17 cellular contexts compared by ENCODE assay signal in genomic region chr20:62246872-62247652, GRCh38. TPM values are rescaled to one million over a fixed set of nuclear protein-coding genes. Genes with fewer than 3 reads are reported as not detected.
DNase-seq lines count a peak whose midpoint lies in the region; ATAC-seq and TF ChIP-seq lines count a peak whose summit lies in the region.
"Had no signal": no experiment of that assay in that cellular context is flagged by ENCODE, and none has a peak within 500 bp of the region (broad histone marks: within the 10 kb centered on the region; RNA-seq: fewer than 3 reads in every experiment).

No MANE protein-coding gene starts in this region.

- H3K36me3 ChIP-seq in mucosa of descending colon (ENCODE audit: low read depth) (no peaks in the 10 kb centered on the region), esophagus squamous epithelium (peaks cover 0 to 46% (median 0%) of the 10 kb centered on the region in 3 donors)

- TF ChIP-seq POLR2A in esophagus squamous epithelium (IDR thresholded peaks at IDR 0.05): no peak

- H3K4me1 ChIP-seq in mucosa of descending colon (ENCODE audit: low read depth) (peaks cover 14% of the 10 kb centered on the region), esophagus squamous epithelium (peaks cover 12 to 70% (median 14%) of the 10 kb centered on the region in 3 donors)

- H3K27ac ChIP-seq in temporal lobe (ENCODE audit: low read depth, low read length) (peak overlapping the region; percentile 17), esophagus squamous epithelium (no peak overlapping the region)

- TF ChIP-seq CTCF in mucosa of descending colon (IDR thresholded peaks at IDR 0.05) (no peak), esophagus squamous epithelium (IDR thresholded peaks at IDR 0.05) (no peak)

- intact Hi-C loops in mucosa of descending colon (cut with DNase I, micrococcal nuclease): no loop called here
- intact Hi-C loops in esophagus squamous epithelium (cut with DNase I): no loop called here
- intact Hi-C loops in posterior vena cava (cut with DNase I): no loop called here

- H3K4me3 ChIP-seq in mucosa of descending colon: no peak overlapping the region
- no peak overlapping the region for H3K4me3 ChIP-seq in esophagus squamous epithelium
- H3K4me3 ChIP-seq: dorsolateral prefrontal cortex had no signal

- H3K9me3 ChIP-seq in mucosa of descending colon: no peaks in the 10 kb centered on the region
- no peaks in the 10 kb centered on the region for H3K9me3 ChIP-seq in esophagus squamous epithelium

- DNase-seq in NCI-H2029 treated with DMSO at 0.1 percent for 48 hours (lab: John Stamatoyannopoulos, UW): peak; percentile 29
- peak; percentile 90 for DNase-seq in cerebellum (ENCODE audit: low spot score)
- no peak for DNase-seq in mucosa of descending colon
- DNase-seq in esophagus squamous epithelium (lab: John Stamatoyannopoulos, UW): no peak
- DNase-seq in SK-N-DZ (ENCODE audit: low spot score): no peak
- DNase-seq in posterior vena cava (ENCODE audit: low spot score): no peak
- DNase-seq: activated CD8-positive, alpha-beta memory T cell treated with anti-CD3 and anti-CD28 coated beads, Interleukin-2, amount 50 U/mL, for 4 hours; activated naive CD4-positive, alpha-beta T cell treated with Interleukin-2 at 50 U/mL for 16 hours; HCEC 1CT; kidney glomerular epithelial cell; MV-4-11; T-cell had no signal

- peak; percentile 16 for ATAC-seq in mucosa of descending colon

- WGBS in esophagus squamous epithelium, 2 donors: 62 to 69% methylated on average over 6 to 7 of the region's 22 CpGs

- H3K27me3 ChIP-seq in esophagus squamous epithelium: no peaks in the 10 kb centered on the region
- H3K27me3 ChIP-seq: dorsolateral prefrontal cortex had no signal

RNA-seq across cellular contexts. Expression of gene OSBPL2, which starts 8.7 kb away (rescaled TPM):
- total RNA-seq in cerebellum (40.3 TPM), mucosa of descending colon (100 to 1,000 TPM in 1 of 3 donors, 10 to 100 TPM in 2; 87.0 to 111 (median 91.6) TPM), temporal lobe (32.2 TPM), esophagus squamous epithelium (10 to 100 TPM; 48.4 to 65.1 (median 55.8) TPM), posterior vena cava (10 to 100 TPM; 31.8 to 34.7 TPM)
- polyA plus RNA-seq in SK-N-DZ (2014; cell fraction: cytosol; rRNA removed): 28.1 and 29.7 TPM in 2 replicates
- polyA plus RNA-seq in SK-N-DZ (2014; cell fraction: nucleus; rRNA removed): 48.6 and 51.1 TPM in 2 replicates

RNA-seq across cellular contexts. Expression of gene HRH3, which starts 27.0 kb away (rescaled TPM):
- total RNA-seq in cerebellum: 1.7 TPM
- under 1 TPM in 1 of 3 donors, not detected in 2; 0.09 TPM for total RNA-seq in mucosa of descending colon
- 0.49 TPM for total RNA-seq in temporal lobe
- total RNA-seq in esophagus squamous epithelium: not detected
- polyA plus RNA-seq in SK-N-DZ (2014; cell fraction: cytosol; rRNA removed): 25.7 and 26.4 TPM in 2 replicates
- 47.8 and 48.8 TPM in 2 replicates for polyA plus RNA-seq in SK-N-DZ (2014; cell fraction: nucleus; rRNA removed)
- total RNA-seq in posterior vena cava: not detected
- total RNA-seq: Daoy, pulmonary artery endothelial cell, RPMI7951, T-cell had no signal

RNA-seq across cellular contexts. Expression of gene ADRM1, which starts 55.7 kb away (rescaled TPM):
- total RNA-seq in cerebellum: 21.6 TPM
- total RNA-seq in mucosa of descending colon: 10 to 100 TPM; 54.4 to 85.8 (median 77.6) TPM
- 31.2 TPM for total RNA-seq in temporal lobe
- total RNA-seq in esophagus squamous epithelium: 100 to 1,000 TPM; 126 to 173 (median 133) TPM
- polyA plus RNA-seq in SK-N-DZ (2014; cell fraction: cytosol; rRNA removed): 295 and 299 TPM in 2 replicates
- polyA plus RNA-seq in SK-N-DZ (2014; cell fraction: nucleus; rRNA removed): 293 and 298 TPM in 2 replicates
- total RNA-seq in posterior vena cava: 10 to 100 TPM; 60.9 to 70.3 TPM

Comparison
In these comparisons a context has a peak if more than half of its experiments do, and no peak if none do; other contexts are left out.
1. DNase-seq: peak in NCI-H2029 treated with DMSO at 0.1 percent for 48 hours (single experiment) and cerebellum (single experiment); none in mucosa of descending colon (0 of 3), esophagus squamous epithelium (single experiment), SK-N-DZ (single experiment) and posterior vena cava (single experiment).